In the genomic region with DNA sequence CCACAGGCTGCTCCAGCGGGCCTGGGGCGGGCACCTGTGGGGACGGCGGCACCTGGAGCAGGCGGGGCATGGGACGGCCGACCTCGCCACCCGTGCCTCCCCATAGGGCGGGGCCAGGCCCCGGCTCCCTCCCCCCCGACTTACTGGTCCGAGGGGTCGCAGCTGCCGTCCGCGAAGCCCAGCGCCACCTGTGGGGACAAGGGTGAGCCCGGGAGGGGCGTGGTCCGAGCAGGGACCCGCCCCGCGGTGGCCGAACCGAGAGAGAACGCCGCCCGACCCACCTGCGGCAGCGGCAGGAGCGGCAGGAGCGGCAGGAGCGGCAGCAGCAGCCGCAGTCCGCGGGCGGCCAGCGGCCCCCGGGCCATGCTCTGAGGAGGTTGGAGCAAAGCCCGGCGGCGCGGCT, we compare ENCODE assay signal across 1 cellular context.
A peak's percentile ranks its signal among the peaks of the same experiment; 100 is the strongest.
TF ChIP-seq lines count a peak whose summit lies in the region.

TSS of gene TMEM52 (minus strand) at position 379 of the 403 bp plus-strand sequence. CDS start at position 365, 14 bp downstream.

TF ChIP-seq in H1, 55 proteins besides CTCF, POLR2A, EP300 and RAD21:
- TF ChIP-seq MAX (IDR thresholded peaks at IDR 0.05), result peak; percentile 76; the same call in 1 of the 2 replicates
- peak; percentile 92 for TF ChIP-seq KDM4A (IDR thresholded peaks at IDR 0.05; ENCODE audit: low read depth, low read length, severe bottlenecking)
- peak; percentile 12 for TF ChIP-seq E2F6 (IDR thresholded peaks at IDR 0.05)
- peak; percentile 77 for TF ChIP-seq TAF1 (IDR thresholded peaks at IDR 0.05; ENCODE audit: low read depth, low read length)
- TF ChIP-seq TBP (IDR thresholded peaks at IDR 0.05; ENCODE audit: low read depth, low read length), result peak; percentile 74
- TF ChIP-seq YY1 (IDR thresholded peaks at IDR 0.05; ENCODE audit: low read depth, low read length), result no peak
- TF ChIP-seq SIN3A (conservative IDR thresholded peaks at IDR 0.05 in 1 of 2, IDR thresholded peaks at IDR 0.05 in 1 of 2; ENCODE audit: low read depth in 1 of 2, low read length in 2 of 2), result 0 out of 4 replicates have a peak, but pooled peaks have one; percentile 19 to 52
- TF ChIP-seq RBBP5 (IDR thresholded peaks at IDR 0.05; ENCODE audit: borderline replicate concordance, low read depth, low read length), result peak; percentile 48; the same call in 1 of the 2 replicates
- TF ChIP-seq SAP30 (IDR thresholded peaks at IDR 0.05; ENCODE audit: insufficient read depth, insufficient replicate concordance, low read length), result no peak
- peak; percentile 84 for TF ChIP-seq PHF8 (conservative IDR thresholded peaks at IDR 0.05; ENCODE audit: low read depth, low read length)
TF ChIP-seq in H1: peak in this region for 8.
